13 cellular contexts compared by ENCODE assay signal in the genomic region with DNA sequence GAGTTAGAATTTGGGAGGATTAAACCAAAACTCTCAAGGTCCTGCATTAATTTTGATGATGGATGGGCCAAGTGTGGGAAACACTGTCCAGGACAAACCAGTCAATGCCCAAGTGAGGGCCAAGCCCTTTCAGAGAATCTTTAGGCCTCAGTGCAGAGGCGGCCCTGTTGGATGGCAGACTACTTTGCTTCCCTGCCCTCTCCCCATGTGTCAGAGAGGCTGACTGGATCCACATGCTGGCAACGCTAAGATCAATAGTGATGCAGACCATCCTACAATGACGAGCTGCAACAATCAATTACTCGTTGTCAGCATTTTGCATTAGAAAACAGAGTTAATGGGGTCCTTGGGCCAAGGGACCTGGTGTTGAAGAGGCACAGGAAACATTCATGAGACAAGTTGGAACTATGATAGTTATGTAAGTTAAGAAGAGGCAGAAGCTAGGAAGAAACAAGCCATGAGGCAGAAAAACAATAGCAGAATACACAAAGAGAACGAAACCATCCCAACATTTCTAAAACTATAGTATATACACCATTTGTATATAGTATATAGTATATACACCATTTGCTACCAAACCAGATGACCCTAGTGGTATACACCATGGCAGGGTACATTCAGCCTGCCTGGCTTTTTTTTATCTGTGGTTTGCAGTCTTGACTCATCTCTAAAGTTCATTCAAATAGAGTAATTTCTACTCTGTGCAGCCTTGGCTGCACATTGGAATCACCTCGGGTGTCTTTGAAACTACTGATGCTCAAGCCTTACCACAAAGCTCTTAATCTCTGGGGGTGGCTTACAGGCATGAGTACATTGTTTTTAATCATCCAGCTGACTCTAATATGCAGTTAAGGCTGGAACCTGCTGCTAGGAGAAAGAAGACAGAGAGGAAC.
DNase-seq lines count a peak whose midpoint lies in the region; ATAC-seq, FAIRE-seq and TF ChIP-seq lines count a peak whose summit lies in the region.
"Had no signal": no experiment of that assay in that cellular context is flagged by ENCODE, and none has a peak within 500 bp of the region (broad histone marks: within the 10 kb centered on the region; RNA-seq: fewer than 3 reads in every experiment).

No MANE protein-coding gene starts in this region.

- WGBS in K562 (ENCODE audit: insufficient coverage, low coverage, missing lambda C conversion rate), result 0% methylated on average over 6 of the region's 6 CpGs

- no peak for TF ChIP-seq RAD21 in K562 (CRISPR knock-in tag; conservative IDR thresholded peaks at IDR 0.05 in 1 of 2, IDR thresholded peaks at IDR 0.05 in 1 of 2)

- ATAC-seq in GM18861 (IDR thresholded peaks at IDR 0.05; ENCODE audit: unreplicated experiment) (peak; percentile 86), GM21528 (IDR thresholded peaks at IDR 0.05; ENCODE audit: low FRiP score, unreplicated experiment) (peak; percentile 92), HG03139 (IDR thresholded peaks at IDR 0.05; ENCODE audit: unreplicated experiment) (peak; percentile 89), K562 (no peak)
- ATAC-seq: left colon had no signal

- no TSS peak for BruUV-seq in K562 (replicated peaks; lab: Mats Ljungman, UMichigan)

- peaks cover 0 to 2% of the 10 kb centered on the region in 2 donors for H3K27me3 Mint-ChIP-seq in CD4-positive, alpha-beta memory T cell

- no peak overlapping the region for H3K4me3 Mint-ChIP-seq in CD4-positive, alpha-beta memory T cell

- no peak overlapping the region for H2AFZ ChIP-seq in K562 (ENCODE audit: low read depth, low read length)

- H3K27ac Mint-ChIP-seq in CD4-positive, alpha-beta memory T cell, result no peak overlapping the region

- no peaks in the 10 kb centered on the region for H3K4me1 ChIP-seq in K562 (replicated peaks in 1 of 2; ENCODE audit: control insufficient read depth in 2 of 2, insufficient read depth in 2 of 2, low read length in 2 of 2)
- H3K4me1 ChIP-seq in CD4-positive, alpha-beta memory T cell (ENCODE audit: insufficient read depth, low read length), result no peaks in the 10 kb centered on the region

- no peak overlapping the region for H3K4me2 ChIP-seq in K562 (ENCODE audit: insufficient read depth, low read length)

- in situ Hi-C loops in K562 (cut with MboI), result no loop called here

- CTCF ChIA-PET in K562 (lab: Yijun Ruan, JAX; ENCODE audit: low intra/inter-chr PET ratio), result no interaction called here
- CTCF ChIA-PET in CD4-positive, alpha-beta memory T cell (lab: Charles Lee; ENCODE audit: partially characterized antibody), result no interaction called here

- no peaks in the 10 kb centered on the region for H3K27me3 ChIP-seq in K562 (ENCODE audit: control insufficient read depth in 2 of 2, insufficient read depth in 2 of 2, low read length in 2 of 2)
- no peaks in the 10 kb centered on the region for H3K27me3 ChIP-seq in CD4-positive, alpha-beta memory T cell (ENCODE audit: insufficient read depth, low read length)

- no peaks in the 10 kb centered on the region for H3K9me3 ChIP-seq in K562 (replicated peaks; ENCODE audit: control insufficient read depth, insufficient read depth, low read depth, low read length)
- H3K9me3 ChIP-seq in CD4-positive, alpha-beta memory T cell (ENCODE audit: control insufficient read depth in 1 of 2, low read length in 2 of 2), result no peaks in the 10 kb centered on the region

- no peak for TF ChIP-seq POLR2A in K562 (conservative IDR thresholded peaks at IDR 0.05)

- no peaks in the 10 kb centered on the region for H3K36me3 ChIP-seq in K562 (ENCODE audit: control insufficient read depth, insufficient read depth, low read length)
- H3K36me3 ChIP-seq in CD4-positive, alpha-beta memory T cell (ENCODE audit: insufficient read depth, low read length), result no peaks in the 10 kb centered on the region

- H3K79me2 ChIP-seq in K562 (ENCODE audit: control insufficient read depth, insufficient read depth, low read length), result no peaks in the 10 kb centered on the region

- no peak overlapping the region for H3K9ac ChIP-seq in K562 (ENCODE audit: insufficient read depth in 1 of 2, low read depth in 2 of 2, low read length in 2 of 2)

- no peak overlapping the region for H3K4me3 ChIP-seq in K562
- H3K4me3 ChIP-seq in CD4-positive, alpha-beta memory T cell (ENCODE audit: low read length in 2 of 2), result no peak overlapping the region
- H3K4me3 ChIP-seq: SK-N-MC had no signal

- H3K9me1 ChIP-seq in K562 (ENCODE audit: control insufficient read depth, insufficient read depth, low read length), result no peaks in the 10 kb centered on the region

- no peaks in the 10 kb centered on the region for H3K36me3 Mint-ChIP-seq in CD4-positive, alpha-beta memory T cell

- H3K4me1 Mint-ChIP-seq in CD4-positive, alpha-beta memory T cell, result no peaks in the 10 kb centered on the region

- H3K9me3 Mint-ChIP-seq in CD4-positive, alpha-beta memory T cell, result peaks cover 0 to 5% (median 0%) of the 10 kb centered on the region in 8 donors

- TF ChIP-seq EP300 in K562 (IDR thresholded peaks at IDR 0.05; ENCODE audit: low read length), result no peak

- H3K27ac ChIP-seq in K562 (ENCODE audit: extremely low read depth, low read depth, low read length), result no peak overlapping the region
- no peak overlapping the region for H3K27ac ChIP-seq in CD4-positive, alpha-beta memory T cell (ENCODE audit: low read depth, low read length)
- H3K27ac ChIP-seq: SK-N-MC had no signal

- POLR2A ChIA-PET in K562 (lab: Yijun Ruan, JAX), result no interaction called here
- POLR2A ChIA-PET in CD4-positive, alpha-beta memory T cell (lab: Charles Lee; ENCODE audit: partially characterized antibody), result no interaction called here

- intact Hi-C loops in K562 (cut with micrococcal nuclease), result no loop called here
- intact Hi-C loops in CD4-positive, alpha-beta memory T cell (cut with micrococcal nuclease), result no loop called here

- TF ChIP-seq CTCF in K562 (IDR thresholded peaks at IDR 0.05 in 2 of 3, conservative IDR thresholded peaks at IDR 0.05 in 1 of 3; ENCODE audit: insufficient read depth in 2 of 3, low read depth in 1 of 3, low read length in 3 of 3), result no peak

- DNase-seq in K562 (ENCODE audit: extremely low read depth in 1 of 4, low spot score in 3 of 4) (no peak), T-helper 9 cell (no peak), HUDEP-2 (lab: John Stamatoyannopoulos, UW; ENCODE audit: unreplicated experiment in 76 of 76) (no peak), AG08396 (ENCODE audit: low spot score) (no peak)
- no peak for DNase-seq in CD4-positive, alpha-beta memory T cell
- DNase-seq: COR-L47, left colon had no signal

- no peak for FAIRE-seq in K562 (lab: Jason Lieb, UNC)
- FAIRE-seq: bronchial epithelial cell, urothelium cell line had no signal

- no peaks in the 10 kb centered on the region for H4K20me1 ChIP-seq in K562 (replicated peaks; ENCODE audit: control insufficient read depth, insufficient read depth, low read length)

TF ChIP-seq in K562, 482 proteins besides CTCF, POLR2A, EP300 and RAD21 (continues in another document):
- no peak for TF ChIP-seq ELF2 (CRISPR knock-in tag; IDR thresholded peaks at IDR 0.05)
- no peak for TF ChIP-seq ZNF586 (CRISPR knock-in tag; conservative IDR thresholded peaks at IDR 0.05)
- TF ChIP-seq, protein P1, sequence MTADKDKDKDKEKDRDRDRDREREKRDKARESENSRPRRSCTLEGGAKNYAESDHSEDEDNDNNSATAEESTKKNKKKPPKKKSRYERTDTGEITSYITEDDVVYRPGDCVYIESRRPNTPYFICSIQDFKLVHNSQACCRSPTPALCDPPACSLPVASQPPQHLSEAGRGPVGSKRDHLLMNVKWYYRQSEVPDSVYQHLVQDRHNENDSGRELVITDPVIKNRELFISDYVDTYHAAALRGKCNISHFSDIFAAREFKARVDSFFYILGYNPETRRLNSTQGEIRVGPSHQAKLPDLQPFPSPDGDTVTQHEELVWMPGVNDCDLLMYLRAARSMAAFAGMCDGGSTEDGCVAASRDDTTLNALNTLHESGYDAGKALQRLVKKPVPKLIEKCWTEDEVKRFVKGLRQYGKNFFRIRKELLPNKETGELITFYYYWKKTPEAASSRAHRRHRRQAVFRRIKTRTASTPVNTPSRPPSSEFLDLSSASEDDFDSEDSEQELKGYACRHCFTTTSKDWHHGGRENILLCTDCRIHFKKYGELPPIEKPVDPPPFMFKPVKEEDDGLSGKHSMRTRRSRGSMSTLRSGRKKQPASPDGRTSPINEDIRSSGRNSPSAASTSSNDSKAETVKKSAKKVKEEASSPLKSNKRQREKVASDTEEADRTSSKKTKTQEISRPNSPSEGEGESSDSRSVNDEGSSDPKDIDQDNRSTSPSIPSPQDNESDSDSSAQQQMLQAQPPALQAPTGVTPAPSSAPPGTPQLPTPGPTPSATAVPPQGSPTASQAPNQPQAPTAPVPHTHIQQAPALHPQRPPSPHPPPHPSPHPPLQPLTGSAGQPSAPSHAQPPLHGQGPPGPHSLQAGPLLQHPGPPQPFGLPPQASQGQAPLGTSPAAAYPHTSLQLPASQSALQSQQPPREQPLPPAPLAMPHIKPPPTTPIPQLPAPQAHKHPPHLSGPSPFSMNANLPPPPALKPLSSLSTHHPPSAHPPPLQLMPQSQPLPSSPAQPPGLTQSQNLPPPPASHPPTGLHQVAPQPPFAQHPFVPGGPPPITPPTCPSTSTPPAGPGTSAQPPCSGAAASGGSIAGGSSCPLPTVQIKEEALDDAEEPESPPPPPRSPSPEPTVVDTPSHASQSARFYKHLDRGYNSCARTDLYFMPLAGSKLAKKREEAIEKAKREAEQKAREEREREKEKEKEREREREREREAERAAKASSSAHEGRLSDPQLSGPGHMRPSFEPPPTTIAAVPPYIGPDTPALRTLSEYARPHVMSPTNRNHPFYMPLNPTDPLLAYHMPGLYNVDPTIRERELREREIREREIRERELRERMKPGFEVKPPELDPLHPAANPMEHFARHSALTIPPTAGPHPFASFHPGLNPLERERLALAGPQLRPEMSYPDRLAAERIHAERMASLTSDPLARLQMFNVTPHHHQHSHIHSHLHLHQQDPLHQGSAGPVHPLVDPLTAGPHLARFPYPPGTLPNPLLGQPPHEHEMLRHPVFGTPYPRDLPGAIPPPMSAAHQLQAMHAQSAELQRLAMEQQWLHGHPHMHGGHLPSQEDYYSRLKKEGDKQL (CRISPR knock-in tag; IDR thresholded peaks at IDR 0.05; ENCODE audit: borderline replicate concordance), result no peak
- TF ChIP-seq MAFF (IDR thresholded peaks at IDR 0.05; ENCODE audit: low read length), result peak; percentile 33; the same call in 1 of the 2 replicates
- peak; percentile 23; the same call in 1 of the 2 replicates for TF ChIP-seq C11orf30 (IDR thresholded peaks at IDR 0.05; ENCODE audit: low read depth)
- no peak for TF ChIP-seq BCOR (IDR thresholded peaks at IDR 0.05)
- TF ChIP-seq ETS2 (tag; IDR thresholded peaks at IDR 0.05; ENCODE audit: borderline replicate concordance, poor library complexity, severe bottlenecking), result no peak
- no peak for TF ChIP-seq SMARCB1 (IDR thresholded peaks at IDR 0.05; ENCODE audit: insufficient read length, low read depth)
